ENCODE assay signal across 1 cellular context in genomic region chr12:12507121-12507520, GRCh38.
TF ChIP-seq lines count a peak whose summit lies in the region.

No MANE protein-coding gene starts in this region.

TF ChIP-seq in GM23338, 12 proteins besides CTCF, POLR2A, EP300 and RAD21:
- TF ChIP-seq REST (IDR thresholded peaks at IDR 0.05; ENCODE audit: unreplicated experiment) (no peak), JUNB (IDR thresholded peaks at IDR 0.05; ENCODE audit: unreplicated experiment) (no peak), POLR2AphosphoS5 (IDR thresholded peaks at IDR 0.05; ENCODE audit: low read depth) (no peak), EZH2 (IDR thresholded peaks at IDR 0.05; ENCODE audit: low read depth, unreplicated experiment) (no peak), EZH2phosphoT487 (IDR thresholded peaks at IDR 0.05; ENCODE audit: unreplicated experiment) (no peak), NANOG (IDR thresholded peaks at IDR 0.05; ENCODE audit: borderline replicate concordance) (no peak), ZNF462 (CRISPR knock-in tag; IDR thresholded peaks at IDR 0.05) (no peak), CREB1 (CRISPR knock-in tag; IDR thresholded peaks at IDR 0.05; ENCODE audit: low read depth) (no peak), ZNF114 (CRISPR knock-in tag; IDR thresholded peaks at IDR 0.05) (no peak), STAT1 (IDR thresholded peaks at IDR 0.05; ENCODE audit: unreplicated experiment) (no peak), ZNF331 (CRISPR knock-in tag; IDR thresholded peaks at IDR 0.05; ENCODE audit: low read depth) (no peak)
